Comparison of ENCODE assay signal across 2 cellular contexts in the genomic region with DNA sequence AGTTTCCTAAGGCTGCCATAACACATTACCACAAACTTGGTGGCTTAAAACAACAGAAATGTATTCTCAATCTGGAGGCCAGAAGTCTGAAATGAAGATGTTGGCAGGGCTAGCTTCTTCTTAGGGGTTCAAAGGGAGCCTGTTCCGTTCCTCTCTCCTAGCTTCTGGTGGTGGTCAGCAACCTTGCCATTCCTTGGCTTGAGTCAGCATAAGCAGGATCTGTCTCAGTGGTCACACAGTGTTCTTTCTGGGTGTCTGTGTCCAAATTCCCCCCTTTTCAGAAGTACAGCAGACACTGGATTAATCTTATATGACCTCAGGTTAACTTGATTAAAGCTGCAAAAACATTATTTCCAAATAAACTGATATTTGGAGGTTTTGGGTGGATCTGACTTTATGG.
TF ChIP-seq lines count a peak whose summit lies in the region.

No MANE protein-coding gene starts in this region.

TF ChIP-seq in A549, 52 proteins besides CTCF, POLR2A, EP300 and RAD21:
- TF ChIP-seq MAZ (IDR thresholded peaks at IDR 0.05; ENCODE audit: borderline replicate concordance, low read depth, low read length) (no peak), CHD2 (IDR thresholded peaks at IDR 0.05; ENCODE audit: low read length, partially characterized antibody) (no peak), CBX2 (IDR thresholded peaks at IDR 0.05; ENCODE audit: borderline replicate concordance, low read depth) (no peak), EHF (CRISPR knock-in tag; IDR thresholded peaks at IDR 0.05) (no peak), MYC (IDR thresholded peaks at IDR 0.05; ENCODE audit: borderline replicate concordance, low read length) (no peak)
- TF ChIP-seq, protein P1, sequence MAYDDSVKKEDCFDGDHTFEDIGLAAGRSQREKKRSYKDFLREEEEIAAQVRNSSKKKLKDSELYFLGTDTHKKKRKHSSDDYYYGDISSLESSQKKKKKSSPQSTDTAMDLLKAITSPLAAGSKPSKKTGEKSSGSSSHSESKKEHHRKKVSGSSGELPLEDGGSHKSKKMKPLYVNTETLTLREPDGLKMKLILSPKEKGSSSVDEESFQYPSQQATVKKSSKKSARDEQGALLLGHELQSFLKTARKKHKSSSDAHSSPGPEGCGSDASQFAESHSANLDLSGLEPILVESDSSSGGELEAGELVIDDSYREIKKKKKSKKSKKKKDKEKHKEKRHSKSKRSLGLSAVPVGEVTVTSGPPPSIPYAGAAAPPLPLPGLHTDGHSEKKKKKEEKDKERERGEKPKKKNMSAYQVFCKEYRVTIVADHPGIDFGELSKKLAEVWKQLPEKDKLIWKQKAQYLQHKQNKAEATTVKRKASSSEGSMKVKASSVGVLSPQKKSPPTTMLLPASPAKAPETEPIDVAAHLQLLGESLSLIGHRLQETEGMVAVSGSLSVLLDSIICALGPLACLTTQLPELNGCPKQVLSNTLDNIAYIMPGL (CRISPR knock-in tag; IDR thresholded peaks at IDR 0.05; ENCODE audit: borderline replicate concordance), result no peak
- TF ChIP-seq, protein P2, sequence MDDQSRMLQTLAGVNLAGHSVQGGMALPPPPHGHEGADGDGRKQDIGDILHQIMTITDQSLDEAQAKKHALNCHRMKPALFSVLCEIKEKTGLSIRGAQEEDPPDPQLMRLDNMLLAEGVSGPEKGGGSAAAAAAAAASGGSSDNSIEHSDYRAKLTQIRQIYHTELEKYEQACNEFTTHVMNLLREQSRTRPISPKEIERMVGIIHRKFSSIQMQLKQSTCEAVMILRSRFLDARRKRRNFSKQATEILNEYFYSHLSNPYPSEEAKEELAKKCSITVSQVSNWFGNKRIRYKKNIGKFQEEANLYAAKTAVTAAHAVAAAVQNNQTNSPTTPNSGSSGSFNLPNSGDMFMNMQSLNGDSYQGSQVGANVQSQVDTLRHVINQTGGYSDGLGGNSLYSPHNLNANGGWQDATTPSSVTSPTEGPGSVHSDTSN (IDR thresholded peaks at IDR 0.05), result no peak
TF ChIP-seq in A549: peak in this region for 0.

TF ChIP-seq in IMR-90, 13 proteins besides CTCF, POLR2A, EP300 and RAD21:
- TF ChIP-seq NFE2L2 (IDR thresholded peaks at IDR 0.05; ENCODE audit: low read depth, low read length), result no peak
